Comparison of ENCODE assay signal across 25 cellular contexts in the genomic region with DNA sequence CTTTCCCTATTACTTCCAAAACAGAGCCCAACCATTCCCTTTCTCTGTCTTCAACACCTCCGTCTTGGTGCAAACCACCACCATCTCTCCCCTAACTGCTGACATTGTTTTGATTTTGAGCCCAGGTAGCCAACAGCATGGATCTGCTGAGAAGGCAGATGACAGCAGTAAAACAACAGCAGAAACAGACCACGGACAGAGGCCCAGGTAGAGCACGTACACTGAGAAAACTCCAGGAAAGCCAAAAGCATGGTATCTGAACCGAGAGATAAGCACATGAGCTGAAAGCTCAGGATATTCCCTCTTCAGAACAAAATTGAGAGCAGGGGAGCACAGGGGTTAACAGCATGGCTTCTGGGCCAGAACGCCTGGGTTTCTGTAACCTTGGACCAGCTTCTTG. TPM values are rescaled to one million over a fixed set of nuclear protein-coding genes. Genes with fewer than 3 reads are reported as not detected.
DNase-seq lines count a peak whose midpoint lies in the region; ATAC-seq and TF ChIP-seq lines count a peak whose summit lies in the region.
"Had no signal": no experiment of that assay in that cellular context is flagged by ENCODE, and none has a peak within 500 bp of the region (broad histone marks: within the 10 kb centered on the region; RNA-seq: fewer than 3 reads in every experiment).

No MANE protein-coding gene starts in this region.

- ATAC-seq in activated CD4-positive, CD25-positive, alpha-beta regulatory T cell treated with anti-CD3 and anti-CD28 coated beads, Interleukin-2, amount 50 U/mL, for 24 hours: no peak
- no peak for ATAC-seq in left lung
- ATAC-seq: HCT116 had no signal

- intact Hi-C loops in dendritic cell treated with granulocyte-macrophage colony-stimulating factor and Interleukin-4, amounts not matched to agents 40 ng/mL and 50 ng/mL, for 4 days (cut with micrococcal nuclease): no loop called here
- intact Hi-C loops in posterior vena cava (cut with DNase I): no loop called here
- intact Hi-C loops in vagina (cut with DNase I): no loop called here
- intact Hi-C loops in left lung (cut with DNase I): no loop called here

- H3K36me3 ChIP-seq in vagina (no peaks in the 10 kb centered on the region), smooth muscle cell (ENCODE audit: low read depth) (no peaks in the 10 kb centered on the region), left lung (no peaks in the 10 kb centered on the region)
- H3K36me3 ChIP-seq: BLaER1, SJCRH30 had no signal

- no peaks in the 10 kb centered on the region for H4K20me1 ChIP-seq in smooth muscle cell (ENCODE audit: low read depth)
- H4K20me1 ChIP-seq: BLaER1 had no signal

- peaks cover 76% of the 10 kb centered on the region for H3K4me1 Mint-ChIP-seq in dendritic cell treated with granulocyte-macrophage colony-stimulating factor and Interleukin-4, amounts not matched to agents 40 ng/mL and 50 ng/mL, for 4 days (ENCODE audit: low read depth)

- H3K9me3 ChIP-seq in vagina: no peaks in the 10 kb centered on the region
- no peaks in the 10 kb centered on the region for H3K9me3 ChIP-seq in smooth muscle cell (replicated peaks; ENCODE audit: low read depth)
- no peaks in the 10 kb centered on the region for H3K9me3 ChIP-seq in left lung
- H3K9me3 ChIP-seq: BLaER1, Caco-2, SJCRH30 had no signal

- H3K27ac ChIP-seq in vagina: no peak overlapping the region
- H3K27ac ChIP-seq in smooth muscle cell (ENCODE audit: low read depth): no peak overlapping the region
- no peak overlapping the region for H3K27ac ChIP-seq in left lung
- H3K27ac ChIP-seq: 22Rv1, BLaER1, GM23248, KMS-11, SJCRH30 had no signal

- no peak overlapping the region for H2AFZ ChIP-seq in smooth muscle cell (ENCODE audit: low read depth)
- H2AFZ ChIP-seq: GM23248 had no signal

- no peaks in the 10 kb centered on the region for H3K27me3 ChIP-seq in vagina
- no peaks in the 10 kb centered on the region for H3K27me3 ChIP-seq in smooth muscle cell (ENCODE audit: low read depth)
- no peaks in the 10 kb centered on the region for H3K27me3 ChIP-seq in left lung
- H3K27me3 ChIP-seq: BLaER1, SJCRH30 had no signal

- TF ChIP-seq CTCF in vagina (IDR thresholded peaks at IDR 0.05) (no peak), smooth muscle cell (IDR thresholded peaks at IDR 0.05; ENCODE audit: borderline replicate concordance, insufficient read depth, poor library complexity, severe bottlenecking) (no peak), left lung (IDR thresholded peaks at IDR 0.05) (no peak)

- peaks cover 3% of the 10 kb centered on the region for H3K27me3 Mint-ChIP-seq in dendritic cell treated with granulocyte-macrophage colony-stimulating factor and Interleukin-4, amounts not matched to agents 40 ng/mL and 50 ng/mL, for 4 days
- H3K27me3 Mint-ChIP-seq: CD4-positive, alpha-beta T cell had no signal

- no peaks in the 10 kb centered on the region for H3K79me2 ChIP-seq in smooth muscle cell (ENCODE audit: low read depth)

- WGBS in smooth muscle cell (ENCODE audit: low lambda C conversion rate): 86% methylated on average over 5 of the region's 5 CpGs

- TF ChIP-seq POLR2A in vagina (IDR thresholded peaks at IDR 0.05): no peak

- no peak overlapping the region for H3K9ac ChIP-seq in smooth muscle cell (ENCODE audit: low read depth)
- H3K9ac ChIP-seq: BLaER1, GM23248, KMS-11 had no signal

- H3K4me1 ChIP-seq in vagina (peaks cover 26% of the 10 kb centered on the region), smooth muscle cell (ENCODE audit: low read depth) (no peaks in the 10 kb centered on the region), left lung (peaks cover 0 to 23% of the 10 kb centered on the region in 2 donors)
- H3K4me1 ChIP-seq: Caco-2, SJCRH30 had no signal

- no peak overlapping the region for H3K4me2 ChIP-seq in smooth muscle cell
- H3K4me2 ChIP-seq: BLaER1, KMS-11 had no signal

- H3K4me3 ChIP-seq in vagina (no peak overlapping the region), smooth muscle cell (no peak overlapping the region), left lung (no peak overlapping the region)
- H3K4me3 ChIP-seq: BLaER1, GM23248, SJCRH30 had no signal

- no peaks in the 10 kb centered on the region for H3K9me3 Mint-ChIP-seq in dendritic cell treated with granulocyte-macrophage colony-stimulating factor and Interleukin-4, amounts not matched to agents 40 ng/mL and 50 ng/mL, for 4 days
- H3K9me3 Mint-ChIP-seq: CD4-positive, alpha-beta T cell had no signal

- H3K36me3 Mint-ChIP-seq in dendritic cell treated with granulocyte-macrophage colony-stimulating factor and Interleukin-4, amounts not matched to agents 40 ng/mL and 50 ng/mL, for 4 days (ENCODE audit: low read depth): no peaks in the 10 kb centered on the region

- peak overlapping the region; percentile 56 for H3K27ac Mint-ChIP-seq in dendritic cell treated with granulocyte-macrophage colony-stimulating factor and Interleukin-4, amounts not matched to agents 40 ng/mL and 50 ng/mL, for 4 days
- H3K27ac Mint-ChIP-seq: CD4-positive, alpha-beta T cell had no signal

- H3K4me3 Mint-ChIP-seq in dendritic cell treated with granulocyte-macrophage colony-stimulating factor and Interleukin-4, amounts not matched to agents 40 ng/mL and 50 ng/mL, for 4 days: no peak overlapping the region
- H3K4me3 Mint-ChIP-seq: CD4-positive, alpha-beta T cell had no signal

- peak; percentile 2 for DNase-seq in activated CD4-positive, CD25-positive, alpha-beta regulatory T cell treated with anti-CD3 and anti-CD28 coated beads, Interleukin-2, amount 50 U/mL, for 72 hours
- DNase-seq in posterior vena cava (ENCODE audit: low spot score) (peak; percentile 17), vagina (ENCODE audit: extremely low spot score in 2 of 2) (peak; percentile 65 to 77), LoVo (ENCODE audit: low spot score) (no peak), smooth muscle cell (lab: John Stamatoyannopoulos, UW; ENCODE audit: unreplicated experiment) (no peak), left lung (no peak)
- DNase-seq: ACHN, DMS 273 treated with DMSO at 0.1 percent for 48 hours, DMS79 treated with DMSO at 0.1 percent for 48 hours, GM23248, MV-4-11, NCI-H1105 treated with DMSO at 0.1 percent for 48 hours, NCI-H2029 treated with DMSO at 0.1 percent for 48 hours, NCI-H2171, NCI-H524 treated with DMSO at 0.1 percent for 48 hours, NCI-H82, SJCRH30 had no signal

- peaks cover 2% of the 10 kb centered on the region for H3F3A ChIP-seq in smooth muscle cell (ENCODE audit: low read depth)

RNA-seq across cellular contexts. Expression of gene MAP3K14, which starts 18.9 kb away (rescaled TPM):
- total RNA-seq in posterior vena cava (1 to 10 TPM; 9.1 to 9.7 TPM), vagina (9.8 TPM), smooth muscle cell (1.5 and 1.7 TPM in 2 replicates), left lung (10 to 100 TPM; 11.3 to 13.1 TPM)
- 1.8 and 2.7 TPM in 2 replicates for polyA plus RNA-seq in smooth muscle cell

Comparison
In these comparisons a context has a peak if more than half of its experiments do, and no peak if none do; other contexts are left out.
1. DNase-seq: peak in activated CD4-positive, CD25-positive, alpha-beta regulatory T cell treated with anti-CD3 and anti-CD28 coated beads, Interleukin-2, amount 50 U/mL, for 72 hours (single experiment), posterior vena cava (single experiment) and vagina (2 of 2); none in LoVo (single experiment), smooth muscle cell (single experiment) and left lung (0 of 2).